14 cellular contexts compared by ENCODE assay signal in the genomic region with DNA sequence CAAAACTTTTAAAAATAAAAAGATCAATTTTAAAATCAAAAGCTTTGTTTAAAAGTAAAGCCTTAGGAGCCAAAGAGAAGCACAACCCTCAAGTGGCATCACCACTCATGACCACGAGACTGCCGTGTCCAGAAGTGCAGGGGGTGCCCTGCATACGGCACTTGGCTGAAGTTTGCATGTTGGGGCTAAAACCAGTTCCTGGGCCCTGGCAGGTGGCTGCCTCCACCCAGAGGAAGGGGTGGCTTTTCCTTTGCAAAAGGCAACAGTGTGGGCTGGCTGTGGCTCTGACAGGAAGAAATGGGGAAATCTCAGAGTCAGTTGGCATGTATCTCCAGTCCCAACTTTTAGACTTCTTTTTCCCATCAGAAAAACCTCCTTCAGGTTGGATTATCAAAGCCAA. TPM values are rescaled to one million over a fixed set of nuclear protein-coding genes. Genes with fewer than 3 reads are reported as not detected.
DNase-seq lines count a peak whose midpoint lies in the region; ATAC-seq and TF ChIP-seq lines count a peak whose summit lies in the region.
"Had no signal": no experiment of that assay in that cellular context is flagged by ENCODE, and none has a peak within 500 bp of the region (broad histone marks: within the 10 kb centered on the region; RNA-seq: fewer than 3 reads in every experiment).

No MANE protein-coding gene starts in this region.

- H3K27ac ChIP-seq in adrenal gland (peak overlapping the region; percentile 66 to 85 (median 83)), neutrophil (peak overlapping the region; percentile 94)
- H3K27ac ChIP-seq: gastroesophageal sphincter, KMS-11 had no signal

- H3K36me3 ChIP-seq in adrenal gland (replicated peaks in 1 of 2) (peaks cover 0 to 37% of the 10 kb centered on the region in 2 donors), neutrophil (peaks cover 21% of the 10 kb centered on the region)

- 74 to 90% (median 80%) methylated on average over 3 of the region's 3 CpGs for WGBS in adrenal gland, 4 donors

- DNase-seq in SIG-M5 treated with dmso at 0.1 percent for 504 hours (lab: John Stamatoyannopoulos, UW; ENCODE audit: unreplicated experiment) (peak; percentile 11), SIG-M5 (lab: John Stamatoyannopoulos, UW) (no peak), MV-4-11 (lab: John Stamatoyannopoulos, UW) (peak; percentile 7), adrenal gland (no peak)
- DNase-seq in stimulated activated CD4-positive, alpha-beta T cell treated with anti-CD3 and anti-CD28 coated beads, Interleukin-2, amount 100 ng/mL, for 24 hours = no peak
- DNase-seq: DMS79 treated with DMSO at 0.1 percent for 48 hours, NCI-H2171 treated with DMSO at 0.1 percent for 48 hours had no signal

- no peak overlapping the region for H3K4me3 ChIP-seq in adrenal gland
- H3K4me3 ChIP-seq in neutrophil (ENCODE audit: low read depth in 1 of 2, low read length in 1 of 2) = peak overlapping the region; percentile 55 to 57
- H3K4me3 ChIP-seq: gastroesophageal sphincter had no signal

- H3K9me3 ChIP-seq in adrenal gland (replicated peaks in 1 of 3) = no peaks in the 10 kb centered on the region
- no peaks in the 10 kb centered on the region for H3K9me3 ChIP-seq in neutrophil
- H3K9me3 ChIP-seq: gastroesophageal sphincter had no signal

- ATAC-seq in GM21528 (IDR thresholded peaks at IDR 0.05; ENCODE audit: low FRiP score, unreplicated experiment) (no peak), HG03095 (IDR thresholded peaks at IDR 0.05; ENCODE audit: unreplicated experiment) (no peak)

- peaks cover 23 to 29% of the 10 kb centered on the region in 2 donors for H3K4me1 ChIP-seq in adrenal gland (replicated peaks in 1 of 2)
- peaks cover 79 to 84% of the 10 kb centered on the region in 2 experiments for H3K4me1 ChIP-seq in neutrophil (ENCODE audit: control insufficient read depth in 1 of 2, insufficient read depth in 1 of 2, low read depth in 1 of 2, low read length in 1 of 2)

- intact Hi-C loops in adrenal gland (cut with DNase I) = no loop called here

- no peak for TF ChIP-seq POLR2A in adrenal gland (IDR thresholded peaks at IDR 0.05)

- no peaks in the 10 kb centered on the region for H3K27me3 ChIP-seq in adrenal gland
- no peaks in the 10 kb centered on the region for H3K27me3 ChIP-seq in neutrophil
- H3K27me3 ChIP-seq: gastroesophageal sphincter had no signal

- TF ChIP-seq CTCF in adrenal gland (IDR thresholded peaks at IDR 0.05) (no peak), neutrophil (IDR thresholded peaks at IDR 0.05) (no peak)

RNA-seq across cellular contexts. Expression of a gene that starts 15.2 kb away (rescaled TPM):
- 10 to 100 TPM; 11.4 to 30.3 (median 17.1) TPM for total RNA-seq in adrenal gland
- polyA plus RNA-seq in adrenal gland = 10 to 100 TPM in 1 of 3 donors, 1 to 10 TPM in 2; 7.8 to 40.4 (median 9.5) TPM

RNA-seq across cellular contexts. Expression of a gene that starts 30.9 kb away (rescaled TPM):
- total RNA-seq in adrenal gland = under 1 TPM in 2 of 8 donors, not detected in 6; 0.22 to 0.23 TPM
- not detected for polyA plus RNA-seq in adrenal gland
- total RNA-seq: A172, gastroesophageal sphincter had no signal

RNA-seq across cellular contexts. Expression of a gene that starts 54.0 kb away (rescaled TPM):
- total RNA-seq in adrenal gland = under 1 TPM in 1 of 8 donors, not detected in 7; 0.78 TPM
- not detected for polyA plus RNA-seq in adrenal gland
- total RNA-seq: A172, subcutaneous adipose tissue had no signal

Comparison
In these comparisons a context has a peak if more than half of its experiments do, and no peak if none do; other contexts are left out.
1. DNase-seq: peak in SIG-M5 treated with dmso at 0.1 percent for 504 hours (single experiment) and MV-4-11 (single experiment); none in SIG-M5 (single experiment), adrenal gland (0 of 7) and stimulated activated CD4-positive, alpha-beta T cell treated with anti-CD3 and anti-CD28 coated beads, Interleukin-2, amount 100 ng/mL, for 24 hours (0 of 2).
2. H3K4me3 ChIP-seq: peak in neutrophil (2 of 2); none in adrenal gland (0 of 4).